Comparison of ENCODE assay signal across 23 cellular contexts in the genomic region with DNA sequence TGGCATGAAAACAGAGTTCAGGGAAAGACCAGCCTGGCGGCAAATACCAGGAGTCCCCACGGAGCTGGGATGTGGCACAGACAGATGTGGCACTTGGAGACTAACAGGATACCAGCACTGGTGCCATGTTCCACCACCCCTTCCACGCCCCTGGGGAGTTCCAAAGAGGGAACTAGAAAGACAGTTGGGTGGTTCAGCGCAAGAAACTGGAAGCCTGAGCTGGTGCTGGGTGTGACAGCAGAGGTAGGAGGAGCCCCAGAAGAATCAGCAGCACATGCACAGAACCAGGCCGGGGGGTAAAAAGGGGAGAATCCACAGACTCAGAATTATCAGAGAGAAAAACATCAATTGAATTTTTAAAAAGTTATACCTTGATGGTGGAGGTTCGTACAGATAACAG. TPM values are rescaled to one million over a fixed set of nuclear protein-coding genes. Genes with fewer than 3 reads are reported as not detected.
A peak's percentile ranks its signal among the peaks of the same experiment; 100 is the strongest.
DNase-seq lines count a peak whose midpoint lies in the region; ATAC-seq and TF ChIP-seq lines count a peak whose summit lies in the region.
"Had no signal": no experiment of that assay in that cellular context is flagged by ENCODE, and none has a peak within 500 bp of the region (broad histone marks: within the 10 kb centered on the region; RNA-seq: fewer than 3 reads in every experiment).

No MANE protein-coding gene starts in this region.

- H3K23ac ChIP-seq in IMR-90 (ENCODE audit: low read depth, low read length) (no peak overlapping the region), neuronal stem cell (ENCODE audit: low read depth, low read length, poor library complexity) (no peak overlapping the region)

- intact Hi-C loops in IMR-90 (cut with micrococcal nuclease), result loop anchor here (5.0 kb wide), 4 partner anchors 99 to 584 kb away; no protein-coding TSS in a partner anchor

- H3K79me1 ChIP-seq in IMR-90 (ENCODE audit: low read depth in 1 of 2, low read length in 2 of 2) (no peaks in the 10 kb centered on the region; a peak in 1 of 4 replicates), neuronal stem cell (ENCODE audit: low read depth, low read length) (no peaks in the 10 kb centered on the region)

- TF ChIP-seq CTCF in IMR-90 (conservative IDR thresholded peaks at IDR 0.05; ENCODE audit: low read depth, low read length) (no peak), endothelial cell (IDR thresholded peaks at IDR 0.05; ENCODE audit: unreplicated experiment) (no peak)

- H2BK5ac ChIP-seq in IMR-90 (ENCODE audit: low read depth, low read length, poor library complexity, severe bottlenecking) (no peak overlapping the region), neuronal stem cell (ENCODE audit: low read length) (no peak overlapping the region)

- no peak overlapping the region for H3K4me3 Mint-ChIP-seq in endothelial cell (ENCODE audit: unreplicated experiment)
- H3K4me3 Mint-ChIP-seq: B cell, CD14-positive monocyte had no signal

- no peaks in the 10 kb centered on the region for H3K4me1 Mint-ChIP-seq in endothelial cell (ENCODE audit: unreplicated experiment)
- H3K4me1 Mint-ChIP-seq: B cell, CD14-positive monocyte had no signal

- no peaks in the 10 kb centered on the region for H3K36me3 Mint-ChIP-seq in endothelial cell (ENCODE audit: low read depth, unreplicated experiment)
- H3K36me3 Mint-ChIP-seq: CD14-positive monocyte had no signal

- H3K4ac ChIP-seq in IMR-90 (ENCODE audit: low read depth, low read length), result peak overlapping the region; percentile 84
- H3K4ac ChIP-seq in neuronal stem cell (ENCODE audit: low read length), result no peak overlapping the region

- CTCF ChIA-PET in IMR-90 (lab: Yijun Ruan, JAX), result interaction anchor here (0.6 kb wide), 1 partner anchor 102 kb away, joined by 3 read pairs; no protein-coding TSS in a partner anchor

- peaks cover 23% of the 10 kb centered on the region for H3K4me1 ChIP-seq in IMR-90 (ENCODE audit: control insufficient read depth, insufficient read depth, low read length)
- peaks cover 4 to 7% of the 10 kb centered on the region in 2 donors for H3K4me1 ChIP-seq in neuronal stem cell (ENCODE audit: control insufficient read depth in 2 of 2, insufficient read depth in 1 of 2, low read depth in 1 of 2, low read length in 2 of 2)
- H3K4me1 ChIP-seq: Peyer's patch had no signal

- H3K36me3 ChIP-seq in IMR-90 (ENCODE audit: control insufficient read depth, insufficient read depth, low read length) (no peaks in the 10 kb centered on the region), neuronal stem cell (replicated peaks in 1 of 2; ENCODE audit: control insufficient read depth in 2 of 2, insufficient read depth in 2 of 2, low read length in 2 of 2) (no peaks in the 10 kb centered on the region)
- H3K36me3 ChIP-seq: MG63, Peyer's patch had no signal

- peaks cover 7% of the 10 kb centered on the region for H3K9me1 ChIP-seq in IMR-90 (ENCODE audit: insufficient read depth, low read length)

- DNase-seq in AG20443 (ENCODE audit: low spot score) (peak; percentile 36), IMR-90 (no peak), astrocyte of the hippocampus (ENCODE audit: low read depth, low spot score) (peak; percentile 7), neuronal stem cell (ENCODE audit: low spot score) (no peak), endothelial cell (ENCODE audit: low spot score) (no peak), COR-L47 (lab: John Stamatoyannopoulos, UW) (no peak)
- DNase-seq: 8988T, DMS79, GOT3, NCI-H1092, NCI-H1436, NCI-H187 treated with DMSO at 0.1 percent for 48 hours, NCI-H2107, NCI-H2227 treated with DMSO at 0.1 percent for 48 hours, NCI-H524 treated with DMSO at 0.1 percent for 48 hours, NCI-H82, Peyer's patch had no signal

- H3K56ac ChIP-seq in IMR-90 (ENCODE audit: extremely low read depth, insufficient read depth, low read length), result no peak overlapping the region; the same call in 1 of the 2 replicates

- H3K18ac ChIP-seq in IMR-90 (ENCODE audit: low read depth, low read length), result peak overlapping the region; percentile 75; the same call in 1 of the 2 replicates
- H3K18ac ChIP-seq in neuronal stem cell (ENCODE audit: low read length), result no peak overlapping the region

- no peaks in the 10 kb centered on the region for H3K9me3 Mint-ChIP-seq in endothelial cell (ENCODE audit: unreplicated experiment)

- POLR2A ChIA-PET in IMR-90 (lab: Charles Lee; ENCODE audit: unreplicated experiment), result no interaction called here

- H3K27ac ChIP-seq in IMR-90 (ENCODE audit: insufficient read depth, low read length) (no peak overlapping the region; the same call in 1 of the 2 replicates), neuronal stem cell (replicated peaks; ENCODE audit: low read length) (peak overlapping the region; percentile 48)
- H3K27ac ChIP-seq: Peyer's patch had no signal

- no peak for TF ChIP-seq RAD21 in IMR-90 (IDR thresholded peaks at IDR 0.05; ENCODE audit: low read length)

- BruUV-seq in IMR-90 (replicated peaks; lab: Mats Ljungman, UMichigan), result no TSS peak

- 0 out of 2 replicates have a peak overlapping the region, but pooled peaks have one; percentile 3 for H3K14ac ChIP-seq in IMR-90 (replicated peaks; ENCODE audit: low read depth, low read length)
- H3K14ac ChIP-seq in neuronal stem cell (ENCODE audit: low read length), result no peak overlapping the region

- peak overlapping the region; percentile 68; the same call in 1 of the 2 replicates for H4K5ac ChIP-seq in IMR-90 (ENCODE audit: low read depth, low read length)

- H3K4me2 ChIP-seq in IMR-90 (ENCODE audit: low read depth, low read length) (no peak overlapping the region), neuronal stem cell (ENCODE audit: insufficient read depth, low read length, poor library complexity, severe bottlenecking) (no peak overlapping the region)

- no peak for TF ChIP-seq POLR2A in IMR-90 (IDR thresholded peaks at IDR 0.05; ENCODE audit: low read depth, low read length)

- no peak for ATAC-seq in IMR-90 (ENCODE audit: low read depth)
- ATAC-seq in HG02840 (IDR thresholded peaks at IDR 0.05; ENCODE audit: low FRiP score, unreplicated experiment), result no peak
- no peak for ATAC-seq in GM21723 (IDR thresholded peaks at IDR 0.05; ENCODE audit: unreplicated experiment)
- ATAC-seq: K562 had no signal

- H4K8ac ChIP-seq in IMR-90 (ENCODE audit: low read depth in 2 of 2, low read length in 2 of 2) (peak overlapping the region; percentile 30 to 39; a peak in 3 of 4 replicates), neuronal stem cell (ENCODE audit: low read depth, low read length) (no peak overlapping the region)

- H2BK120ac ChIP-seq in IMR-90 (ENCODE audit: low read depth, low read length) (peak overlapping the region; percentile 73), neuronal stem cell (ENCODE audit: low read depth, low read length) (no peak overlapping the region)

- H2BK12ac ChIP-seq in neuronal stem cell (ENCODE audit: low read length), result no peak overlapping the region

- H2BK15ac ChIP-seq in IMR-90 (ENCODE audit: low read depth, low read length) (peak overlapping the region; percentile 38; the same call in 1 of the 3 replicates), neuronal stem cell (ENCODE audit: low read length) (no peak overlapping the region)

- H3K9ac ChIP-seq in IMR-90 (ENCODE audit: low read depth, low read length), result no peak overlapping the region
- H3K9ac ChIP-seq in neuronal stem cell (ENCODE audit: low read depth, low read length, poor library complexity), result no peak overlapping the region

- H3K4me3 ChIP-seq in IMR-90 (ENCODE audit: insufficient read depth, low read depth, low read length) (no peak overlapping the region), neuronal stem cell (ENCODE audit: low read length in 2 of 2) (no peak overlapping the region)
- H3K4me3 ChIP-seq: K562, MG63, Peyer's patch had no signal

- H2AK5ac ChIP-seq in IMR-90 (ENCODE audit: low read depth, low read length) (no peak overlapping the region; the same call in none of the 2 replicates), neuronal stem cell (ENCODE audit: low read depth, low read length) (peak overlapping the region; percentile 28)

- no peaks in the 10 kb centered on the region for H4K20me1 ChIP-seq in IMR-90 (ENCODE audit: insufficient read depth, low read length)

- no peaks in the 10 kb centered on the region for H3K9me3 ChIP-seq in IMR-90 (ENCODE audit: control insufficient read depth, insufficient read depth, low read length)
- no peaks in the 10 kb centered on the region for H3K9me3 ChIP-seq in neuronal stem cell (replicated peaks in 1 of 2; ENCODE audit: control insufficient read depth in 2 of 2, insufficient read depth in 1 of 2, low read depth in 1 of 2, low read length in 2 of 2)
- H3K9me3 ChIP-seq: MG63, Peyer's patch had no signal

- H3K27me3 ChIP-seq in IMR-90 (ENCODE audit: control insufficient read depth, insufficient read depth, low read length), result peaks cover 5% of the 10 kb centered on the region
- H3K27me3 ChIP-seq in neuronal stem cell (ENCODE audit: control insufficient read depth in 3 of 3, insufficient read depth in 3 of 3, low read depth in 1 of 3, low read length in 3 of 3), result peaks cover 0 to 9% (median 0%) of the 10 kb centered on the region in 3 experiments
- H3K27me3 ChIP-seq: MG63, Peyer's patch had no signal

- peaks cover 6% of the 10 kb centered on the region for H3K27me3 Mint-ChIP-seq in endothelial cell (ENCODE audit: unreplicated experiment)

- H2AK9ac ChIP-seq in IMR-90 (replicated peaks; ENCODE audit: low read depth, low read length, poor library complexity), result no peak overlapping the region

- in situ Hi-C loops in IMR-90 (cut with MboI; ENCODE audit: low sequenced_read_pairs), result no loop called here

- H4K91ac ChIP-seq in IMR-90 (ENCODE audit: insufficient read depth, low read depth, low read length) (peak overlapping the region; percentile 91), neuronal stem cell (ENCODE audit: low read depth, low read length, poor library complexity) (no peak overlapping the region)

- dilution Hi-C loops in IMR-90 (cut with HindIII; ENCODE audit: low sequenced_read_pairs, unreplicated experiment), result no loop called here

- WGBS in IMR-90 (ENCODE audit: extremely low coverage in 2 of 2, insufficient read length in 1 of 2), 2 experiments, result no CpG with 5 or more reads among the region's 6 CpGs
- no CpG with 5 or more reads among the region's 6 CpGs for WGBS in neuronal stem cell (ENCODE audit: extremely low coverage in 2 of 2, insufficient read length in 2 of 2, insufficient replicate concordance in 1 of 2), 2 donors

- H2AFZ ChIP-seq in IMR-90 (replicated peaks; ENCODE audit: low read length, poor library complexity) (no peak overlapping the region), neuronal stem cell (ENCODE audit: low read length) (no peak overlapping the region)

- peak overlapping the region; percentile 96 for H2BK20ac ChIP-seq in IMR-90 (ENCODE audit: low read depth, low read length)

- H3K27ac Mint-ChIP-seq in endothelial cell (ENCODE audit: unreplicated experiment), result no peak overlapping the region
- H3K27ac Mint-ChIP-seq: B cell, CD14-positive monocyte had no signal

RNA-seq across cellular contexts. Expression of a gene that starts 22.4 kb away (rescaled TPM):
- total RNA-seq in IMR-90 (2012; rRNA removed), result 10.9 and 14.2 TPM in 2 replicates
- polyA plus RNA-seq in IMR-90 (2012; rRNA removed), result 4.4 and 5.7 TPM in 2 replicates
- polyA plus RNA-seq in IMR-90 (2012; cell fraction: cytosol; rRNA removed), result 1.1 and 1.5 TPM in 2 replicates
- polyA plus RNA-seq in IMR-90 (2012; cell fraction: nucleus; rRNA removed; ENCODE audit: low replicate concordance), result 3.2 and 8.6 TPM in 2 replicates
- 11.3 TPM for polyA plus RNA-seq in neuronal stem cell (2013, experiment 1 of 2)
- polyA plus RNA-seq in neuronal stem cell (2013, experiment 2 of 2), result 11.2 TPM
- 18.8 TPM for total RNA-seq in endothelial cell (ENCODE audit: unreplicated experiment)

RNA-seq across cellular contexts. Expression of a gene that starts 38.9 kb away (rescaled TPM):
- 1.7 and 2.2 TPM in 2 replicates for total RNA-seq in IMR-90 (2012; rRNA removed)
- polyA plus RNA-seq in IMR-90 (2012; rRNA removed), result 1.3 and 2.6 TPM in 2 replicates
- 0.66 and 2.2 TPM in 2 replicates for polyA plus RNA-seq in IMR-90 (2012; cell fraction: cytosol; rRNA removed)
- polyA plus RNA-seq in IMR-90 (2012; cell fraction: nucleus; rRNA removed; ENCODE audit: low replicate concordance), result 2.8 and 5.6 TPM in 2 replicates
- 2.6 TPM for polyA plus RNA-seq in neuronal stem cell (2013, experiment 1 of 2)
- 2.6 TPM for polyA plus RNA-seq in neuronal stem cell (2013, experiment 2 of 2)
- 5.6 TPM for total RNA-seq in endothelial cell (ENCODE audit: unreplicated experiment)

Comparison
In these comparisons a context has a peak if more than half of its experiments do, and no peak if none do; other contexts are left out.
1. DNase-seq: peak in AG20443 (single experiment) and astrocyte of the hippocampus (single experiment); none in IMR-90 (single experiment), neuronal stem cell (single experiment), endothelial cell (single experiment) and COR-L47 (single experiment).